ENCODE assay signal across 8 cellular contexts in genomic region chr18:48409591-48410094, GRCh38. TPM values are rescaled to one million over a fixed set of nuclear protein-coding genes. Genes with fewer than 3 reads are reported as not detected.
DNase-seq lines count a peak whose midpoint lies in the region; ATAC-seq and TF ChIP-seq lines count a peak whose summit lies in the region.

No MANE protein-coding gene starts in this region.

- peaks cover 75% of the 10 kb centered on the region for H3K27me3 Mint-ChIP-seq in activated T-cell treated with anti-CD3 and anti-CD28 coated beads, Interleukin-2, amount 50 U/mL, for 24 hours
- H3K27me3 Mint-ChIP-seq in glutamatergic neuron (ENCODE audit: unreplicated experiment): peaks cover 16% of the 10 kb centered on the region

- H3K4me3 ChIP-seq in HUES64 (ENCODE audit: low read length) (peak overlapping the region; percentile 70), osteoblast (ENCODE audit: insufficient read depth, low read length) (peak overlapping the region; percentile 79)

- H3K27ac Mint-ChIP-seq in activated T-cell treated with anti-CD3 and anti-CD28 coated beads, Interleukin-2, amount 50 U/mL, for 24 hours: no peak overlapping the region
- H3K27ac Mint-ChIP-seq in glutamatergic neuron (ENCODE audit: unreplicated experiment): no peak overlapping the region

- H3K4me1 Mint-ChIP-seq in activated T-cell treated with anti-CD3 and anti-CD28 coated beads, Interleukin-2, amount 50 U/mL, for 24 hours (ENCODE audit: low read depth): peaks cover 20% of the 10 kb centered on the region
- H3K4me1 Mint-ChIP-seq in glutamatergic neuron (ENCODE audit: low read depth, unreplicated experiment): peaks cover 24% of the 10 kb centered on the region

- H3K27me3 ChIP-seq in HUES64 (ENCODE audit: insufficient read depth, low read length) (peaks cover 80% of the 10 kb centered on the region), osteoblast (ENCODE audit: insufficient read depth, low read length) (peaks cover 64% of the 10 kb centered on the region)

- no peaks in the 10 kb centered on the region for H3K79me2 ChIP-seq in osteoblast (ENCODE audit: insufficient read depth, low read length)

- H3K9me3 ChIP-seq in HUES64 (ENCODE audit: insufficient read depth, low read depth, low read length) (no peaks in the 10 kb centered on the region), osteoblast (ENCODE audit: low read depth, low read length) (no peaks in the 10 kb centered on the region)

- no peaks in the 10 kb centered on the region for H4K20me1 ChIP-seq in osteoblast (ENCODE audit: insufficient read depth, low read length)

- WGBS in HUES64: under 1% methylated on average over 55 of the region's 55 CpGs

- H3K4me1 ChIP-seq in HUES64 (ENCODE audit: insufficient read depth, low read length): peaks cover 16% of the 10 kb centered on the region
- H3K4me1 ChIP-seq in osteoblast (ENCODE audit: insufficient read depth, low read length): peaks cover 5% of the 10 kb centered on the region

- H3K9me3 Mint-ChIP-seq in activated T-cell treated with anti-CD3 and anti-CD28 coated beads, Interleukin-2, amount 50 U/mL, for 24 hours: no peaks in the 10 kb centered on the region
- H3K9me3 Mint-ChIP-seq in glutamatergic neuron (ENCODE audit: unreplicated experiment): peaks cover 8% of the 10 kb centered on the region

- ATAC-seq in HG03457 (IDR thresholded peaks at IDR 0.05; ENCODE audit: unreplicated experiment): no peak
- ATAC-seq in HG02981 (IDR thresholded peaks at IDR 0.05; ENCODE audit: unreplicated experiment): no peak

- H3K36me3 Mint-ChIP-seq in activated T-cell treated with anti-CD3 and anti-CD28 coated beads, Interleukin-2, amount 50 U/mL, for 24 hours (ENCODE audit: low read depth): no peaks in the 10 kb centered on the region
- H3K36me3 Mint-ChIP-seq in glutamatergic neuron (ENCODE audit: unreplicated experiment): no peaks in the 10 kb centered on the region

- TF ChIP-seq CTCF in glutamatergic neuron (IDR thresholded peaks at IDR 0.05; ENCODE audit: partially characterized antibody, unreplicated experiment): no peak
- TF ChIP-seq CTCF in osteoblast (IDR thresholded peaks at IDR 0.05; ENCODE audit: extremely low read depth, low read depth, low read length): no peak

- DNase-seq in NCI-H1417 (lab: John Stamatoyannopoulos, UW) (peak; percentile 44 to 83 (median 81)), NCI-H1417 treated with DMSO at 0.1 percent for 48 hours (lab: John Stamatoyannopoulos, UW) (no peak), glutamatergic neuron (no peak), osteoblast (ENCODE audit: insufficient read length, low spot score, missing footprints) (no peak)
- DNase-seq in activated T-cell treated with anti-CD3 and anti-CD28 coated beads, Interleukin-2, amount 50 U/mL, for 24 hours: peak; percentile 45

- no peak overlapping the region for H3K9ac ChIP-seq in HUES64 (ENCODE audit: low read depth, low read length)

- peak overlapping the region; percentile 88 for H2AFZ ChIP-seq in osteoblast (ENCODE audit: low read length)

- peak overlapping the region; percentile 68 for H3K4me3 Mint-ChIP-seq in activated T-cell treated with anti-CD3 and anti-CD28 coated beads, Interleukin-2, amount 50 U/mL, for 24 hours
- H3K4me3 Mint-ChIP-seq in glutamatergic neuron (ENCODE audit: unreplicated experiment): peak overlapping the region; percentile 75

- H3K27ac ChIP-seq in HUES64 (ENCODE audit: low read depth, low read length) (no peak overlapping the region), osteoblast (ENCODE audit: low read depth, low read length) (no peak overlapping the region)

- no peaks in the 10 kb centered on the region for H3K36me3 ChIP-seq in HUES64 (ENCODE audit: insufficient read depth, low read length)
- H3K36me3 ChIP-seq in osteoblast (ENCODE audit: insufficient read depth, low read length): no peaks in the 10 kb centered on the region

- peak overlapping the region; percentile 96 for H3K4me2 ChIP-seq in osteoblast (ENCODE audit: insufficient read depth, low read length)

RNA-seq across cellular contexts. Expression of gene ZBTB7C, which starts 0.5 kb away (rescaled TPM):
- polyA plus RNA-seq in HUES64 (2013, experiment 1 of 2): 0.15 TPM
- 0.32 TPM for polyA plus RNA-seq in HUES64 (2013, experiment 2 of 2)
- total RNA-seq in glutamatergic neuron (ENCODE audit: unreplicated experiment): 10.6 TPM
- 0.29 and 0.36 TPM in 2 replicates for total RNA-seq in osteoblast

Comparison
In these comparisons a context has a peak if more than half of its experiments do, and no peak if none do; other contexts are left out.
1. DNase-seq: peak in NCI-H1417 (3 of 3) and activated T-cell treated with anti-CD3 and anti-CD28 coated beads, Interleukin-2, amount 50 U/mL, for 24 hours (single experiment); none in NCI-H1417 treated with DMSO at 0.1 percent for 48 hours (single experiment), glutamatergic neuron (single experiment) and osteoblast (single experiment).